In the genomic region with DNA sequence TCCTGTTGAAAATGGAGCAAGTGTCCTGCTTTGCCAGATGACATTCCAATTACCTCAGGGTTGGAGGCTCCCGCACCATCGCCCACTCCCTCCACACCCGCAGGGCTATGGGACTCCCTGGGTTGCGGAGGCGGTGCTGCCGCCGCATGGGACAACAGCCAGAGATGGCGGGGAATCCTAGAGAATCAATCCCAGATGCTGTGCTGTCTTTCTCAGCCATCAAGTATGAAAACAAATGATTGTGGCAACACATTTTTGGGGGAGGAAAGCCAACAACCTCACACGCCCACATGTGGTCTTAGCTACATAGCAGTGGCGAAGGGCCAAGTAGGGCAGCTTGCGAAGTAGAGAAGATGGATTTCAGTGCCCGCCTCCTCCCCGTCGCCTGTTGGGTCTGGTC, we compare ENCODE assay signal across 11 cellular contexts. TPM values are rescaled to one million over a fixed set of nuclear protein-coding genes. Genes with fewer than 3 reads are reported as not detected.
DNase-seq lines count a peak whose midpoint lies in the region; ATAC-seq, FAIRE-seq and TF ChIP-seq lines count a peak whose summit lies in the region.
"Had no signal": no experiment of that assay in that cellular context is flagged by ENCODE, and none has a peak within 500 bp of the region (broad histone marks: within the 10 kb centered on the region; RNA-seq: fewer than 3 reads in every experiment).

No MANE protein-coding gene starts in this region.

- peaks cover 3% of the 10 kb centered on the region for H3K27me3 Mint-ChIP-seq in progenitor cell of endocrine pancreas

- no peaks in the 10 kb centered on the region for H3K9me3 Mint-ChIP-seq in progenitor cell of endocrine pancreas (ENCODE audit: low read depth)

- CTCF ChIA-PET in H1 (lab: Charles Lee; ENCODE audit: partially characterized antibody) = no interaction called here

- H3K23ac ChIP-seq in H1 (ENCODE audit: insufficient read length) = no peak overlapping the region

- no peak overlapping the region for H2BK5ac ChIP-seq in H1 (ENCODE audit: low read depth, low read length)

- no peak overlapping the region for H3K4ac ChIP-seq in H1 (replicated peaks; ENCODE audit: insufficient read length, low read depth, low read length)

- H3K27ac ChIP-seq in H1 (ENCODE audit: low read depth, low read length) = no peak overlapping the region

- no peak overlapping the region for H4K91ac ChIP-seq in H1 (replicated peaks; ENCODE audit: insufficient read length, low read length)

- no peaks in the 10 kb centered on the region for H3K23me2 ChIP-seq in H1 (ENCODE audit: low read depth, low read length)

- H3K9ac ChIP-seq in H1 (replicated peaks in 1 of 4; ENCODE audit: extremely low read depth in 1 of 4, low read depth in 3 of 4, low read length in 3 of 4) (no peak overlapping the region), skeletal muscle satellite cell (ENCODE audit: low read depth, low read length) (no peak overlapping the region)

- H2BK15ac ChIP-seq in H1 (ENCODE audit: low read length) = no peak overlapping the region; the same call in 1 of the 2 replicates

- 84% methylated on average over 11 of the region's 14 CpGs; no CpG with 5 or more reads in 1 of the 2 experiments for WGBS in H1 (ENCODE audit: extremely low coverage in 1 of 2, insufficient coverage in 1 of 2, insufficient read length in 1 of 2, insufficient replicate concordance in 2 of 2, low coverage in 1 of 2, low lambda C conversion rate in 2 of 2, missing lambda C conversion rate in 1 of 2), 2 experiments

- no peaks in the 10 kb centered on the region for H3K79me1 ChIP-seq in H1 (ENCODE audit: low read depth, low read length)

- no peaks in the 10 kb centered on the region for H4K20me1 ChIP-seq in H1 (replicated peaks in 1 of 2; ENCODE audit: control insufficient read depth in 1 of 2, insufficient read depth in 2 of 2, low read length in 2 of 2)

- no peak overlapping the region for H4K5ac ChIP-seq in H1 (ENCODE audit: insufficient read length, low read depth, low read length)

- H2BK20ac ChIP-seq in H1 (ENCODE audit: low read length) = no peak overlapping the region

- H3K4me2 ChIP-seq in H1 (ENCODE audit: insufficient read depth in 1 of 2, low read depth in 2 of 2, low read length in 2 of 2) (no peak overlapping the region), skeletal muscle satellite cell (ENCODE audit: low read length) (peak overlapping the region; percentile 77)

- peak overlapping the region; percentile 30; the same call in 1 of the 2 replicates for H2AFZ ChIP-seq in H1 (ENCODE audit: low read length)

- in situ Hi-C loops in G401 (cut with HindIII; ENCODE audit: low sequenced_read_pairs) = no loop called here

- H2BK120ac ChIP-seq in H1 (replicated peaks; ENCODE audit: low read depth, low read length) = no peak overlapping the region

- H3K18ac ChIP-seq in H1 (ENCODE audit: extremely low read depth, low read length) = no peak overlapping the region

- no peak overlapping the region for H3K4me3 Mint-ChIP-seq in progenitor cell of endocrine pancreas (ENCODE audit: low read depth)

- H4K8ac ChIP-seq in H1 (ENCODE audit: extremely low read depth, insufficient read depth, low read length) = no peak overlapping the region

- no peaks in the 10 kb centered on the region for H3K4me1 Mint-ChIP-seq in progenitor cell of endocrine pancreas (ENCODE audit: low read depth)

- H2BK12ac ChIP-seq in H1 (ENCODE audit: low read depth, low read length) = no peak overlapping the region

- POLR2A ChIA-PET in H1 (lab: Charles Lee; ENCODE audit: partially characterized antibody) = no interaction called here

- TF ChIP-seq EP300 in H1 (IDR thresholded peaks at IDR 0.05; ENCODE audit: borderline replicate concordance in 1 of 2, low read depth in 2 of 2, low read length in 2 of 2) = no peak

- H2AK5ac ChIP-seq in H1 (ENCODE audit: low read depth, low read length) = no peak overlapping the region; the same call in 1 of the 2 replicates

- FAIRE-seq in H1 (lab: Jason Lieb, UNC) = no peak

- H3K4me1 ChIP-seq in H1 (replicated peaks in 1 of 4; ENCODE audit: control insufficient read depth in 3 of 4, insufficient read depth in 4 of 4, low read length in 3 of 4) = no peaks in the 10 kb centered on the region
- H3K4me1 ChIP-seq in skeletal muscle satellite cell (ENCODE audit: control insufficient read depth, insufficient read depth, low read length) = peaks cover 21% of the 10 kb centered on the region

- no peaks in the 10 kb centered on the region for H3K79me2 ChIP-seq in H1 (ENCODE audit: control insufficient read depth in 1 of 2, insufficient read depth in 2 of 2, low read length in 2 of 2)

- no peak for TF ChIP-seq POLR2A in H1 (IDR thresholded peaks at IDR 0.05; ENCODE audit: control extremely low read depth in 1 of 2, low read depth in 2 of 2, low read length in 2 of 2)

- H3K27me3 ChIP-seq in H1 (replicated peaks in 1 of 4; ENCODE audit: control insufficient read depth in 3 of 4, extremely low read depth in 1 of 4, insufficient read depth in 3 of 4, low read length in 3 of 4) (no peaks in the 10 kb centered on the region), skeletal muscle satellite cell (ENCODE audit: control insufficient read depth, insufficient read depth, low read length) (no peaks in the 10 kb centered on the region)

- DNase-seq in G401 (ENCODE audit: low spot score) (peak; percentile 56), RPMI7951 (ENCODE audit: low read depth) (peak; percentile 85), H1 (ENCODE audit: low read depth in 1 of 2, low spot score in 2 of 2) (no peak), NCI-H510A (lab: John Stamatoyannopoulos, UW) (no peak), NCI-H146 treated with DMSO at 0.1 percent for 48 hours (lab: John Stamatoyannopoulos, UW; ENCODE audit: unreplicated experiment) (no peak), progenitor cell of endocrine pancreas (ENCODE audit: low spot score, unreplicated experiment) (no peak)
- DNase-seq: effector memory CD4-positive, alpha-beta T cell had no signal

- ATAC-seq in GM19467 (IDR thresholded peaks at IDR 0.05; ENCODE audit: unreplicated experiment) = no peak
- ATAC-seq: left lobe of liver, Panc1 had no signal

- no peaks in the 10 kb centered on the region for H3K36me3 ChIP-seq in H1 (ENCODE audit: control insufficient read depth in 2 of 4, insufficient read depth in 4 of 4, low read length in 3 of 4)
- no peaks in the 10 kb centered on the region for H3K36me3 ChIP-seq in skeletal muscle satellite cell (ENCODE audit: insufficient read depth, low read length)

- no peak overlapping the region for H3K27ac Mint-ChIP-seq in progenitor cell of endocrine pancreas

- H3K56ac ChIP-seq in H1 (replicated peaks; ENCODE audit: insufficient read length, low read depth, low read length) = no peak overlapping the region

- H3K9me3 ChIP-seq in H1 (ENCODE audit: insufficient read depth in 2 of 2, low read depth in 1 of 2, low read length in 1 of 2) (no peaks in the 10 kb centered on the region), skeletal muscle satellite cell (replicated peaks; ENCODE audit: low read length) (no peaks in the 10 kb centered on the region)

- no peak overlapping the region for H3K14ac ChIP-seq in H1 (ENCODE audit: insufficient read length)

- TF ChIP-seq RAD21 in H1 (IDR thresholded peaks at IDR 0.05 in 1 of 2, conservative IDR thresholded peaks at IDR 0.05 in 1 of 2; ENCODE audit: low read depth in 2 of 2, low read length in 2 of 2) = no peak

- H3K4me3 ChIP-seq in H1 (ENCODE audit: extremely low read depth in 1 of 4, insufficient read depth in 2 of 4, low read depth in 3 of 4, low read length in 4 of 4) = no peak overlapping the region
- H3K4me3 ChIP-seq in skeletal muscle satellite cell (ENCODE audit: low read length) = peak overlapping the region; percentile 58

- H3K36me3 Mint-ChIP-seq in progenitor cell of endocrine pancreas (ENCODE audit: insufficient read depth) = no peaks in the 10 kb centered on the region

- no peak for TF ChIP-seq CTCF in H1 (IDR thresholded peaks at IDR 0.05; ENCODE audit: control extremely low read depth in 1 of 3, insufficient read depth in 1 of 3, low read depth in 1 of 3, low read length in 3 of 3)
- TF ChIP-seq CTCF in progenitor cell of endocrine pancreas (IDR thresholded peaks at IDR 0.05; ENCODE audit: unreplicated experiment) = no peak

TF ChIP-seq in H1, 55 proteins besides CTCF, POLR2A, EP300 and RAD21:
- no peak for TF ChIP-seq HDAC2 (IDR thresholded peaks at IDR 0.05; ENCODE audit: borderline replicate concordance in 1 of 2, low read depth in 2 of 2, low read length in 2 of 2)
TF ChIP-seq in H1: peak in this region for 0.

RNA-seq across cellular contexts. Expression of gene IL31RA, which starts 46.7 kb away (rescaled TPM):
- not detected in 2 replicates for total RNA-seq in G401 (2014; rRNA removed; shearing (Covaris generic))
- total RNA-seq in RPMI7951 (2014; rRNA removed; shearing (Covaris generic)) = 0.24 and 0.68 TPM in 2 replicates
- total RNA-seq in H1 (2021; fragmentation: NEBNext Ultra II Directional; extraction: Animal tissue kit (Norgen Biotek cat#: 25700)) = not detected in 2 replicates
- not detected in 2 replicates for polyA plus RNA-seq in H1 (2011; rRNA removed)
- not detected for polyA plus RNA-seq in H1 (2011; cell fraction: cytosol; rRNA removed)
- not detected for polyA plus RNA-seq in H1 (2011; cell fraction: nucleus; rRNA removed)
- polyA plus RNA-seq in H1 (2012, experiment 1 of 2) = 0.09 TPM in 1 of 4 replicates, not detected in the others
- polyA plus RNA-seq in H1 (2012, experiment 2 of 2) = not detected
- polyA plus RNA-seq in H1 (2013, experiment 1 of 2) = 0.02 TPM
- not detected for polyA plus RNA-seq in H1 (2013, experiment 2 of 2)
- polyA minus RNA-seq in H1 (2011; rRNA and poly(A)+ RNA removed) = not detected in 2 replicates
- polyA minus RNA-seq in H1 (2011; cell fraction: cytosol; rRNA and poly(A)+ RNA removed) = not detected
- not detected for polyA minus RNA-seq in H1 (2011; cell fraction: nucleus; rRNA and poly(A)+ RNA removed)
- total RNA-seq in skeletal muscle satellite cell (2012; rRNA removed) = 0.87 and 1.0 TPM in 2 replicates
- 0.17 TPM in 1 of 2 replicates, not detected in the other for total RNA-seq in progenitor cell of endocrine pancreas
- total RNA-seq: left lobe of liver had no signal

Comparison
In these comparisons a context has a peak if more than half of its experiments do, and no peak if none do; other contexts are left out.
1. DNase-seq: peak in G401 (single experiment) and RPMI7951 (single experiment); none in H1 (0 of 2), NCI-H510A (single experiment), NCI-H146 treated with DMSO at 0.1 percent for 48 hours (single experiment) and progenitor cell of endocrine pancreas (single experiment).